1 cellular context compared by ENCODE assay signal in genomic region chr1:219907772-219908070, GRCh38.
TF ChIP-seq lines count a peak whose summit lies in the region.

No MANE protein-coding gene starts in this region.

TF ChIP-seq in K562, 482 proteins besides CTCF, POLR2A, EP300 and RAD21 (continued from another document and continues in another):
- no peak for TF ChIP-seq TFE3 (CRISPR knock-in tag; IDR thresholded peaks at IDR 0.05)
- TF ChIP-seq ELF1 (tag; IDR thresholded peaks at IDR 0.05) = no peak; the same call in 1 of the 2 replicates
- no peak for TF ChIP-seq U2AF1 (optimal IDR thresholded peaks at IDR 0.05; ENCODE audit: low read depth, low read length)
- TF ChIP-seq SP2 (IDR thresholded peaks at IDR 0.05; ENCODE audit: extremely low read depth, low read depth, low read length, poor library complexity, severe bottlenecking) = no peak
- TF ChIP-seq KAT7 (CRISPR knock-in tag; IDR thresholded peaks at IDR 0.05; ENCODE audit: borderline replicate concordance) = no peak; the same call in 1 of the 2 replicates
- TF ChIP-seq CEBPB (tag; IDR thresholded peaks at IDR 0.05) = no peak
- TF ChIP-seq ZNF121 (CRISPR knock-in tag; conservative IDR thresholded peaks at IDR 0.05) = no peak
- no peak for TF ChIP-seq JUND (IDR thresholded peaks at IDR 0.05; ENCODE audit: borderline replicate concordance, low read depth, low read length)
- peak; percentile 63; the same call in 1 of the 3 replicates for TF ChIP-seq JUND (tag; IDR thresholded peaks at IDR 0.05; ENCODE audit: borderline replicate concordance, low read depth, low read length)
- TF ChIP-seq ZNF224 (CRISPR knock-in tag; IDR thresholded peaks at IDR 0.05) = no peak
- no peak for TF ChIP-seq COPS2 (conservative IDR thresholded peaks at IDR 0.05)
- TF ChIP-seq SREBF2 (CRISPR knock-in tag; IDR thresholded peaks at IDR 0.05) = no peak
- TF ChIP-seq GTF2F1 (IDR thresholded peaks at IDR 0.05; ENCODE audit: low read depth, low read length) = no peak
- no peak for TF ChIP-seq ZNF253 (CRISPR knock-in tag; conservative IDR thresholded peaks at IDR 0.05)
- no peak for TF ChIP-seq ZC3H4 (CRISPR knock-in tag; IDR thresholded peaks at IDR 0.05; ENCODE audit: borderline replicate concordance)
- no peak for TF ChIP-seq ZNF184 (CRISPR knock-in tag; IDR thresholded peaks at IDR 0.05)
- TF ChIP-seq BACH1 (tag; IDR thresholded peaks at IDR 0.05) = no peak
- TF ChIP-seq DEAF1 (CRISPR knock-in tag; IDR thresholded peaks at IDR 0.05) = no peak
- no peak for TF ChIP-seq ZNF511 (CRISPR knock-in tag; IDR thresholded peaks at IDR 0.05)
- no peak for TF ChIP-seq AFF4 (CRISPR knock-in tag; IDR thresholded peaks at IDR 0.05)
- peak; percentile 94 for TF ChIP-seq NFIC (IDR thresholded peaks at IDR 0.05)
- no peak for TF ChIP-seq TAF9B (IDR thresholded peaks at IDR 0.05; ENCODE audit: partially characterized antibody)
- TF ChIP-seq POLR2AphosphoS2 (IDR thresholded peaks at IDR 0.05; ENCODE audit: low read length) = no peak
- no peak for TF ChIP-seq U2AF2 (optimal IDR thresholded peaks at IDR 0.05; ENCODE audit: low read depth, low read length)
- TF ChIP-seq DIDO1 (tag; IDR thresholded peaks at IDR 0.05; ENCODE audit: low read depth) = no peak
- no peak for TF ChIP-seq ZFP91 (CRISPR knock-in tag; IDR thresholded peaks at IDR 0.05)
- peak; percentile 37 for TF ChIP-seq DACH1 (IDR thresholded peaks at IDR 0.05; ENCODE audit: partially characterized antibody)
- peak; percentile 12; the same call in 1 of the 2 replicates for TF ChIP-seq TCF15 (CRISPR knock-in tag; IDR thresholded peaks at IDR 0.05)
- TF ChIP-seq ARHGAP35 (IDR thresholded peaks at IDR 0.05; ENCODE audit: partially characterized antibody) = no peak
- peak; percentile 27; the same call in 1 of the 2 replicates for TF ChIP-seq ZNF668 (CRISPR knock-in tag; IDR thresholded peaks at IDR 0.05)
- no peak for TF ChIP-seq OTX1 (CRISPR knock-in tag; IDR thresholded peaks at IDR 0.05)
- no peak for TF ChIP-seq PCBP2 (IDR thresholded peaks at IDR 0.05; ENCODE audit: low read depth, low read length, poor library complexity, severe bottlenecking)
- no peak for TF ChIP-seq ZNF740 (CRISPR knock-in tag; IDR thresholded peaks at IDR 0.05)
- no peak for TF ChIP-seq ZNF740 (tag; IDR thresholded peaks at IDR 0.05)
- 0 out of 2 replicates have a peak, but pooled peaks have one; percentile 57 for TF ChIP-seq MEF2D (tag; conservative IDR thresholded peaks at IDR 0.05; ENCODE audit: low read depth)
- TF ChIP-seq BRF1 (IDR thresholded peaks at IDR 0.05; ENCODE audit: borderline replicate concordance, extremely low read depth, insufficient read length) = no peak
- TF ChIP-seq RBFOX2 (IDR thresholded peaks at IDR 0.05; ENCODE audit: low read depth, low read length) = no peak
- no peak for TF ChIP-seq SMAD3 (CRISPR knock-in tag; conservative IDR thresholded peaks at IDR 0.05)
- TF ChIP-seq FOXA1 (IDR thresholded peaks at IDR 0.05; ENCODE audit: borderline replicate concordance) = no peak
- no peak for TF ChIP-seq POU5F1 (IDR thresholded peaks at IDR 0.05; ENCODE audit: borderline replicate concordance, low read depth, low read length, partially characterized antibody)
- TF ChIP-seq KDM4B (IDR thresholded peaks at IDR 0.05; ENCODE audit: borderline replicate concordance in 2 of 2, low read depth in 1 of 2) = no peak
- TF ChIP-seq PHB2 (IDR thresholded peaks at IDR 0.05; ENCODE audit: low read depth) = no peak
- no peak for TF ChIP-seq ZBTB12 (CRISPR knock-in tag; IDR thresholded peaks at IDR 0.05)
- TF ChIP-seq HMGN3 (IDR thresholded peaks at IDR 0.05; ENCODE audit: borderline replicate concordance, extremely low read depth, insufficient read length, low read depth, low read length) = no peak
- no peak for TF ChIP-seq SRSF7 (optimal IDR thresholded peaks at IDR 0.05; ENCODE audit: low read depth, low read length)
- no peak for TF ChIP-seq ZNF143 (CRISPR knock-in tag; IDR thresholded peaks at IDR 0.05)
- TF ChIP-seq EP400 (IDR thresholded peaks at IDR 0.05) = no peak
- TF ChIP-seq C11orf30 (IDR thresholded peaks at IDR 0.05; ENCODE audit: low read depth) = no peak
- no peak; the same call in 1 of the 2 replicates for TF ChIP-seq PHF8 (IDR thresholded peaks at IDR 0.05; ENCODE audit: borderline replicate concordance, low read length)
- TF ChIP-seq ZNF133 (CRISPR knock-in tag; IDR thresholded peaks at IDR 0.05) = no peak
- TF ChIP-seq SMARCE1 (IDR thresholded peaks at IDR 0.05) = no peak
- no peak for TF ChIP-seq ZNF12 (CRISPR knock-in tag; IDR thresholded peaks at IDR 0.05)
- no peak for TF ChIP-seq MAFF (IDR thresholded peaks at IDR 0.05; ENCODE audit: low read length)
- no peak; the same call in 1 of the 2 replicates for TF ChIP-seq CTBP1 (IDR thresholded peaks at IDR 0.05; ENCODE audit: borderline replicate concordance)
- TF ChIP-seq IFI16 (CRISPR knock-in tag; IDR thresholded peaks at IDR 0.05) = 0 out of 2 replicates have a peak, but pooled peaks have one; percentile 57
- TF ChIP-seq MLLT1 (IDR thresholded peaks at IDR 0.05) = no peak
- no peak for TF ChIP-seq CREB1 (IDR thresholded peaks at IDR 0.05)
- TF ChIP-seq CREB1 (CRISPR knock-in tag; IDR thresholded peaks at IDR 0.05) = no peak
- no peak for TF ChIP-seq ZBTB2 (IDR thresholded peaks at IDR 0.05)
- TF ChIP-seq ZNF354B (CRISPR knock-in tag; IDR thresholded peaks at IDR 0.05) = no peak
- peak; percentile 41; the same call in 1 of the 2 replicates for TF ChIP-seq MYC (IDR thresholded peaks at IDR 0.05; ENCODE audit: low read depth, low read length)
- TF ChIP-seq MYC (CRISPR knock-in tag; IDR thresholded peaks at IDR 0.05; ENCODE audit: borderline replicate concordance, low read depth) = no peak
